ENCODE assay signal across 8 cellular contexts in genomic region chr15:90001683-90002427, GRCh38. TPM values are rescaled to one million over a fixed set of nuclear protein-coding genes. Genes with fewer than 3 reads are reported as not detected.
DNase-seq lines count a peak whose midpoint lies in the region; ATAC-seq, FAIRE-seq and TF ChIP-seq lines count a peak whose summit lies in the region.

No MANE protein-coding gene starts in this region.

- H3K18ac ChIP-seq in H1 (ENCODE audit: extremely low read depth, low read length) (no peak overlapping the region), mesendoderm (ENCODE audit: low read length) (peak overlapping the region; percentile 98)

- no peak overlapping the region for H2BK12ac ChIP-seq in H1 (ENCODE audit: low read depth, low read length)

- H3K79me1 ChIP-seq in H1 (ENCODE audit: low read depth, low read length), result peaks cover 2% of the 10 kb centered on the region; the same call in 1 of the 2 replicates
- peaks cover 20% of the 10 kb centered on the region for H3K79me1 ChIP-seq in mesendoderm (ENCODE audit: low read length)

- H3K4me1 ChIP-seq in H1 (replicated peaks in 1 of 4; ENCODE audit: control insufficient read depth in 3 of 4, insufficient read depth in 4 of 4, low read length in 3 of 4) (peaks cover 18 to 33% (median 20%) of the 10 kb centered on the region in 4 experiments), mesendoderm (ENCODE audit: control insufficient read depth, low read depth, low read length) (peaks cover 22% of the 10 kb centered on the region)

- H3K79me2 ChIP-seq in H1 (ENCODE audit: control insufficient read depth in 1 of 2, insufficient read depth in 2 of 2, low read length in 2 of 2) (peaks cover 11 to 38% of the 10 kb centered on the region in 2 experiments), mesendoderm (ENCODE audit: control insufficient read depth, insufficient read depth, low read length) (peaks cover 44% of the 10 kb centered on the region)

- H2AFZ ChIP-seq in H1 (ENCODE audit: low read length), result no peak overlapping the region

- no peak overlapping the region for H2AK5ac ChIP-seq in H1 (ENCODE audit: low read depth, low read length)
- no peak overlapping the region for H2AK5ac ChIP-seq in mesendoderm (ENCODE audit: low read length)

- TF ChIP-seq RAD21 in H1 (IDR thresholded peaks at IDR 0.05 in 1 of 2, conservative IDR thresholded peaks at IDR 0.05 in 1 of 2; ENCODE audit: low read depth in 2 of 2, low read length in 2 of 2), result no peak

- H3K14ac ChIP-seq in H1 (ENCODE audit: insufficient read length), result no peak overlapping the region

- no peak overlapping the region; the same call in 1 of the 2 replicates for H3K27ac ChIP-seq in H1 (ENCODE audit: low read depth, low read length)
- H3K27ac ChIP-seq in mesendoderm (ENCODE audit: low read depth, low read length), result peak overlapping the region; percentile 88

- TF ChIP-seq CTCF in H1 (IDR thresholded peaks at IDR 0.05; ENCODE audit: control extremely low read depth in 1 of 3, insufficient read depth in 1 of 3, low read depth in 1 of 3, low read length in 3 of 3), result no peak

- DNase-seq in COR-L47 (lab: John Stamatoyannopoulos, UW), result peak; percentile 32
- peak; percentile 44 for DNase-seq in NCI-H2171 (lab: John Stamatoyannopoulos, UW)
- peak; percentile 39 to 44 for DNase-seq in activated CD8-positive, alpha-beta memory T cell treated with anti-CD3 and anti-CD28 coated beads for 4 hours (ENCODE audit: low read depth in 2 of 2)
- peak in 1 of 2 experiments; percentile 65 for DNase-seq in H1 (ENCODE audit: low read depth in 1 of 2, low spot score in 2 of 2)
- DNase-seq in mesendoderm, result peak; percentile 90
- peak; percentile 56 for DNase-seq in stimulated activated CD8-positive, alpha-beta memory T cell treated with anti-CD3 and anti-CD28 coated beads, Interleukin-4, amount 100 ng/mL, for 24 hours (ENCODE audit: low read depth)

- CTCF ChIA-PET in H1 (lab: Charles Lee; ENCODE audit: partially characterized antibody), result interaction anchor here (0.6 to 2.7 kb wide), 4 partner anchors 35 to 85 kb away, joined by 3 to 9 read pairs (median 4); no protein-coding TSS in a partner anchor

- peaks cover 6% of the 10 kb centered on the region; the same call in 1 of the 2 replicates for H3K23me2 ChIP-seq in H1 (ENCODE audit: low read depth, low read length)

- peaks cover 11 to 21% of the 10 kb centered on the region in 2 experiments for H4K20me1 ChIP-seq in H1 (replicated peaks in 1 of 2; ENCODE audit: control insufficient read depth in 1 of 2, insufficient read depth in 2 of 2, low read length in 2 of 2)

- no peak overlapping the region; the same call in 1 of the 2 replicates for H2BK5ac ChIP-seq in H1 (ENCODE audit: low read depth, low read length)
- no peak overlapping the region for H2BK5ac ChIP-seq in mesendoderm (ENCODE audit: low read length)

- POLR2A ChIA-PET in H1 (lab: Charles Lee; ENCODE audit: partially characterized antibody), result interaction anchor here (0.6 to 4.3 kb wide), 13 partner anchors 13 to 242 kb away, joined by 3 to 29 read pairs (median 4); partner anchors contain the start of gene AP3S2

- H4K8ac ChIP-seq in H1 (ENCODE audit: extremely low read depth, insufficient read depth, low read length), result peak overlapping the region; percentile 53
- no peak overlapping the region for H4K8ac ChIP-seq in mesendoderm (ENCODE audit: low read depth, low read length)

- H3K23ac ChIP-seq in H1 (ENCODE audit: insufficient read length), result no peak overlapping the region
- H3K23ac ChIP-seq in mesendoderm (ENCODE audit: low read length), result no peak overlapping the region

- H2BK20ac ChIP-seq in H1 (ENCODE audit: low read length), result no peak overlapping the region

- H3K36me3 ChIP-seq in H1 (ENCODE audit: control insufficient read depth in 2 of 4, insufficient read depth in 4 of 4, low read length in 3 of 4) (no peaks in the 10 kb centered on the region; a peak in 1 of 8 replicates), mesendoderm (ENCODE audit: control insufficient read depth, insufficient read depth, low read length) (no peaks in the 10 kb centered on the region)

- no peaks in the 10 kb centered on the region for H3K9me3 ChIP-seq in H1 (ENCODE audit: insufficient read depth in 2 of 2, low read depth in 1 of 2, low read length in 1 of 2)

- H3K56ac ChIP-seq in H1 (replicated peaks; ENCODE audit: insufficient read length, low read depth, low read length), result no peak overlapping the region
- H3K56ac ChIP-seq in mesendoderm (ENCODE audit: low read length), result peak overlapping the region; percentile 92

- H3K27me3 ChIP-seq in H1 (replicated peaks in 1 of 4; ENCODE audit: control insufficient read depth in 3 of 4, extremely low read depth in 1 of 4, insufficient read depth in 3 of 4, low read length in 3 of 4) (peaks cover 0 to 7% (median 2%) of the 10 kb centered on the region in 4 experiments; a peak in 2 of 7 replicates), mesendoderm (ENCODE audit: insufficient read depth, low read length, poor library complexity) (no peaks in the 10 kb centered on the region)

- WGBS in H1 (ENCODE audit: extremely low coverage in 1 of 2, insufficient coverage in 1 of 2, insufficient read length in 1 of 2, insufficient replicate concordance in 2 of 2, low coverage in 1 of 2, low lambda C conversion rate in 2 of 2, missing lambda C conversion rate in 1 of 2), 2 experiments, result 0% methylated on average over 3 of the region's 89 CpGs; no CpG with 5 or more reads in 1 of the 2 experiments
- WGBS in mesendoderm (ENCODE audit: extremely low coverage, insufficient coverage, low lambda C conversion rate), result no CpG with 5 or more reads among the region's 89 CpGs

- H3K4me2 ChIP-seq in H1 (ENCODE audit: insufficient read depth in 1 of 2, low read depth in 2 of 2, low read length in 2 of 2) (peak overlapping the region; percentile 50 to 84), mesendoderm (ENCODE audit: low read length) (no peak overlapping the region)

- no peak; a peak in 1 of 3 replicates for TF ChIP-seq EP300 in H1 (IDR thresholded peaks at IDR 0.05; ENCODE audit: borderline replicate concordance in 1 of 2, low read depth in 2 of 2, low read length in 2 of 2)

- peak overlapping the region; percentile 56 to 88 (median 71) for H3K4me3 ChIP-seq in H1 (ENCODE audit: extremely low read depth in 1 of 4, insufficient read depth in 2 of 4, low read depth in 3 of 4, low read length in 4 of 4)
- peak overlapping the region; percentile 63 for H3K4me3 ChIP-seq in mesendoderm (ENCODE audit: low read length)

- no peak overlapping the region for H4K5ac ChIP-seq in H1 (ENCODE audit: insufficient read length, low read depth, low read length)
- no peak overlapping the region for H4K5ac ChIP-seq in mesendoderm (ENCODE audit: low read length)

- no peak for FAIRE-seq in H1 (lab: Jason Lieb, UNC)

- no peak for TF ChIP-seq POLR2A in H1 (IDR thresholded peaks at IDR 0.05; ENCODE audit: control extremely low read depth in 1 of 2, low read depth in 2 of 2, low read length in 2 of 2)

- H4K91ac ChIP-seq in H1 (replicated peaks; ENCODE audit: insufficient read length, low read length), result no peak overlapping the region

- H2BK120ac ChIP-seq in H1 (replicated peaks; ENCODE audit: low read depth, low read length) (no peak overlapping the region), mesendoderm (ENCODE audit: low read depth, low read length) (peak overlapping the region; percentile 6)

- H3K9ac ChIP-seq in H1 (replicated peaks in 1 of 4; ENCODE audit: extremely low read depth in 1 of 4, low read depth in 3 of 4, low read length in 3 of 4) (peak overlapping the region; percentile 29 to 71 (median 56); a peak in 5 of 7 replicates), mesendoderm (ENCODE audit: low read length) (peak overlapping the region; percentile 84)

- no peak overlapping the region for H3K4ac ChIP-seq in H1 (replicated peaks; ENCODE audit: insufficient read length, low read depth, low read length)
- H3K4ac ChIP-seq in mesendoderm (ENCODE audit: low read depth, low read length), result peak overlapping the region; percentile 56

- ATAC-seq in GM21619 (IDR thresholded peaks at IDR 0.05; ENCODE audit: unreplicated experiment) (peak; percentile 39), HG03039 (IDR thresholded peaks at IDR 0.05; ENCODE audit: unreplicated experiment) (no peak)

- H2BK15ac ChIP-seq in H1 (ENCODE audit: low read length) (no peak overlapping the region), mesendoderm (replicated peaks; ENCODE audit: low read depth) (no peak overlapping the region)

TF ChIP-seq in H1, 55 proteins besides CTCF, POLR2A, EP300 and RAD21 (continues in another document):
- TF ChIP-seq SP1 (IDR thresholded peaks at IDR 0.05; ENCODE audit: low read depth, low read length) (no peak), CHD2 (IDR thresholded peaks at IDR 0.05; ENCODE audit: low read length) (no peak), GTF2F1 (IDR thresholded peaks at IDR 0.05; ENCODE audit: borderline replicate concordance, low read depth, low read length) (no peak), RBBP5 (IDR thresholded peaks at IDR 0.05; ENCODE audit: borderline replicate concordance, low read depth, low read length) (no peak), POLR2AphosphoS5 (IDR thresholded peaks at IDR 0.05; ENCODE audit: low read depth, low read length) (peak; percentile 18; the same call in 1 of the 2 replicates), EZH2 (IDR thresholded peaks at IDR 0.05; ENCODE audit: low read depth, low read length, severe bottlenecking) (no peak), MAFK (IDR thresholded peaks at IDR 0.05; ENCODE audit: low read depth, low read length) (no peak), NRF1 (IDR thresholded peaks at IDR 0.05; ENCODE audit: low read depth, low read length) (no peak), TEAD4 (IDR thresholded peaks at IDR 0.05; ENCODE audit: low read depth, low read length) (no peak), KDM4A (IDR thresholded peaks at IDR 0.05; ENCODE audit: low read depth, low read length, severe bottlenecking) (peak; percentile 26), ZNF274 (IDR thresholded peaks at IDR 0.05; ENCODE audit: borderline replicate concordance, extremely low read depth, low read length) (no peak)
- TF ChIP-seq, protein P1, sequence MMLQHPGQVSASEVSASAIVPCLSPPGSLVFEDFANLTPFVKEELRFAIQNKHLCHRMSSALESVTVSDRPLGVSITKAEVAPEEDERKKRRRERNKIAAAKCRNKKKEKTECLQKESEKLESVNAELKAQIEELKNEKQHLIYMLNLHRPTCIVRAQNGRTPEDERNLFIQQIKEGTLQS (IDR thresholded peaks at IDR 0.05; ENCODE audit: insufficient read depth, low read depth, low read length), result no peak

RNA-seq across cellular contexts. Expression of gene ZNF710, which starts 0.7 kb away (rescaled TPM):
- total RNA-seq in H1 (2021; fragmentation: NEBNext Ultra II Directional; extraction: Animal tissue kit (Norgen Biotek cat#: 25700)), result 24.0 and 26.2 TPM in 2 replicates
- polyA plus RNA-seq in H1 (2011; rRNA removed), result 10.5 and 14.4 TPM in 2 replicates
- polyA plus RNA-seq in H1 (2011; cell fraction: cytosol; rRNA removed), result 6.5 TPM
- 10.5 TPM for polyA plus RNA-seq in H1 (2011; cell fraction: nucleus; rRNA removed)
- 11.0 to 19.6 TPM (median 12.4 TPM) in 4 replicates for polyA plus RNA-seq in H1 (2012, experiment 1 of 2)
- 9.9 TPM for polyA plus RNA-seq in H1 (2012, experiment 2 of 2)
- polyA plus RNA-seq in H1 (2013, experiment 1 of 2), result 23.2 TPM
- polyA plus RNA-seq in H1 (2013, experiment 2 of 2), result 23.2 TPM
- 6.9 and 11.7 TPM in 2 replicates for polyA minus RNA-seq in H1 (2011; rRNA and poly(A)+ RNA removed)
- polyA minus RNA-seq in H1 (2011; cell fraction: cytosol; rRNA and poly(A)+ RNA removed), result 15.3 TPM
- polyA minus RNA-seq in H1 (2011; cell fraction: nucleus; rRNA and poly(A)+ RNA removed), result 7.6 TPM
- 51.0 TPM for polyA plus RNA-seq in mesendoderm (2013, experiment 1 of 2)
- 54.6 TPM for polyA plus RNA-seq in mesendoderm (2013, experiment 2 of 2)
